12 cellular contexts compared by ENCODE assay signal in genomic region chr3:49327485-49327884, GRCh38. TPM values are rescaled to one million over a fixed set of nuclear protein-coding genes. Genes with fewer than 3 reads are reported as not detected.
DNase-seq lines count a peak whose midpoint lies in the region; ATAC-seq, FAIRE-seq and TF ChIP-seq lines count a peak whose summit lies in the region.
"Had no signal": no experiment of that assay in that cellular context is flagged by ENCODE, and none has a peak within 500 bp of the region (broad histone marks: within the 10 kb centered on the region; RNA-seq: fewer than 3 reads in every experiment).

No MANE protein-coding gene starts in this region.

- no peaks in the 10 kb centered on the region for H3K27me3 Mint-ChIP-seq in glutamatergic neuron (ENCODE audit: unreplicated experiment)

- H3K4me1 Mint-ChIP-seq in glutamatergic neuron (ENCODE audit: low read depth, unreplicated experiment), result no peaks in the 10 kb centered on the region

- H3K4me3 ChIP-seq in A673 (ENCODE audit: low read depth, low read length, poor library complexity, severe bottlenecking), result no peak overlapping the region
- no peak overlapping the region for H3K4me3 ChIP-seq in gastroesophageal sphincter

- no peaks in the 10 kb centered on the region for H3K36me3 Mint-ChIP-seq in glutamatergic neuron (ENCODE audit: unreplicated experiment)

- POLR2A ChIA-PET in A673 (lab: Charles Lee; ENCODE audit: low non-redundant PET), result no interaction called here

- no peak for TF ChIP-seq POLR2A in GM12891 (IDR thresholded peaks at IDR 0.05; ENCODE audit: low read depth, low read length)
- no peak for TF ChIP-seq POLR2A in gastroesophageal sphincter (IDR thresholded peaks at IDR 0.05)

- H3K36me3 ChIP-seq in A673 (ENCODE audit: insufficient read depth, low read length, poor library complexity, severe bottlenecking) (peaks cover 16% of the 10 kb centered on the region), gastroesophageal sphincter (peaks cover 4 to 100% of the 10 kb centered on the region in 2 donors)

- no peak for TF ChIP-seq EP300 in gastroesophageal sphincter (IDR thresholded peaks at IDR 0.05)

- TF ChIP-seq CTCF in 22Rv1 (IDR thresholded peaks at IDR 0.05), result peak; percentile 14; the same call in 1 of the 2 replicates
- TF ChIP-seq CTCF in VCaP (conservative IDR thresholded peaks at IDR 0.05), result peak; percentile 67
- peak; percentile 24 for TF ChIP-seq CTCF in glutamatergic neuron (IDR thresholded peaks at IDR 0.05; ENCODE audit: partially characterized antibody, unreplicated experiment)
- TF ChIP-seq CTCF in A673 (conservative IDR thresholded peaks at IDR 0.05; ENCODE audit: low read depth, low read length), result no peak
- TF ChIP-seq CTCF in gastroesophageal sphincter (IDR thresholded peaks at IDR 0.05), result peak in 1 of 4 experiments; percentile 10

- H3K9me3 ChIP-seq in A673 (ENCODE audit: low read depth, low read length, poor library complexity, severe bottlenecking) (no peaks in the 10 kb centered on the region), gastroesophageal sphincter (no peaks in the 10 kb centered on the region)

- CTCF ChIA-PET in A673 (lab: Charles Lee), result no interaction called here

- no peak overlapping the region for H3K4me3 Mint-ChIP-seq in glutamatergic neuron (ENCODE audit: unreplicated experiment)
- H3K4me3 Mint-ChIP-seq: stimulated activated effector memory CD8-positive, alpha-beta T cell treated with anti-CD3 and anti-CD28 coated beads, Interleukin-12 subunit alpha, Interleukin-12 subunit beta, amount 100 ng/mL, for 72 hours; T-helper 2 cell treated with Interferon-gamma antibody and Interleukin-4, amounts not matched to agents 5 μg/mL and 100 μg/mL, for 36 hours had no signal

- ATAC-seq in HG03139 (IDR thresholded peaks at IDR 0.05; ENCODE audit: unreplicated experiment) (no peak), gastroesophageal sphincter (no peak)
- ATAC-seq: stimulated activated effector memory CD8-positive, alpha-beta T cell treated with anti-CD3 and anti-CD28 coated beads, Interleukin-12 subunit alpha, Interleukin-12 subunit beta, amount 100 ng/mL, for 72 hours had no signal

- FAIRE-seq in GM12891 (lab: Jason Lieb, UNC), result peak; percentile 38

- H3K4me1 ChIP-seq in A673 (ENCODE audit: insufficient read depth, low read length, poor library complexity, severe bottlenecking), result no peaks in the 10 kb centered on the region
- peaks cover 0 to 10% (median 0%) of the 10 kb centered on the region in 3 donors for H3K4me1 ChIP-seq in gastroesophageal sphincter

- no TSS peak for BruUV-seq in A673 (replicated peaks; lab: Mats Ljungman, UMichigan)

- intact Hi-C loops in A673 (cut with micrococcal nuclease; ENCODE audit: unreplicated experiment), result no loop called here

- no peak overlapping the region for H3K27ac ChIP-seq in 22Rv1
- no peak overlapping the region for H3K27ac ChIP-seq in VCaP
- H3K27ac ChIP-seq in A673 (ENCODE audit: low read depth, low read length, poor library complexity, severe bottlenecking), result no peak overlapping the region
- no peak overlapping the region for H3K27ac ChIP-seq in gastroesophageal sphincter

- no peak for DNase-seq in GM12891 (ENCODE audit: insufficient read length, low spot score)
- no peak for DNase-seq in glutamatergic neuron
- DNase-seq in A673 (ENCODE audit: low spot score), result no peak
- no peak for DNase-seq in stimulated activated CD4-positive, alpha-beta T cell treated with anti-CD3 and anti-CD28 coated beads, Interleukin-15, amount 100 ng/mL, for 24 hours
- DNase-seq: activated CD8-positive, alpha-beta memory T cell treated with anti-CD3 and anti-CD28 coated beads, Interleukin-2, amount 50 U/mL, for 48 hours; stimulated activated CD4-positive, alpha-beta T cell treated with anti-CD3 and anti-CD28 coated beads, Interleukin-12 subunit alpha, Interleukin-12 subunit beta, amount 100 ng/mL, for 4 hours had no signal

- H3K27ac Mint-ChIP-seq in glutamatergic neuron (ENCODE audit: unreplicated experiment), result no peak overlapping the region
- H3K27ac Mint-ChIP-seq: stimulated activated effector memory CD8-positive, alpha-beta T cell treated with anti-CD3 and anti-CD28 coated beads, Interleukin-12 subunit alpha, Interleukin-12 subunit beta, amount 100 ng/mL, for 72 hours; T-helper 2 cell treated with Interferon-gamma antibody and Interleukin-4, amounts not matched to agents 5 μg/mL and 100 μg/mL, for 36 hours had no signal

- WGBS in gastroesophageal sphincter (ENCODE audit: low coverage in 1 of 2), 2 donors, result 65 to 71% methylated on average over 7 of the region's 7 CpGs

- no peaks in the 10 kb centered on the region for H3K9me3 Mint-ChIP-seq in glutamatergic neuron (ENCODE audit: unreplicated experiment)
- H3K9me3 Mint-ChIP-seq: stimulated activated effector memory CD8-positive, alpha-beta T cell treated with anti-CD3 and anti-CD28 coated beads, Interleukin-12 subunit alpha, Interleukin-12 subunit beta, amount 100 ng/mL, for 72 hours; T-helper 2 cell treated with Interferon-gamma antibody and Interleukin-4, amounts not matched to agents 5 μg/mL and 100 μg/mL, for 36 hours had no signal

- no peaks in the 10 kb centered on the region for H3K27me3 ChIP-seq in A673 (replicated peaks; ENCODE audit: insufficient read depth, low read depth, low read length, poor library complexity)
- no peaks in the 10 kb centered on the region for H3K27me3 ChIP-seq in gastroesophageal sphincter

TF ChIP-seq in GM12891, 5 proteins besides CTCF, POLR2A, EP300 and RAD21:
- TF ChIP-seq POU2F2 (IDR thresholded peaks at IDR 0.05; ENCODE audit: low read depth, low read length) (no peak), POLR2AphosphoS5 (IDR thresholded peaks at IDR 0.05; ENCODE audit: low read depth, low read length) (no peak), PAX5 (IDR thresholded peaks at IDR 0.05; ENCODE audit: insufficient read depth, low read length, severe bottlenecking) (no peak), TAF1 (IDR thresholded peaks at IDR 0.05; ENCODE audit: low read depth, low read length) (no peak), SPI1 (IDR thresholded peaks at IDR 0.05; ENCODE audit: low read depth, low read length) (no peak)

RNA-seq across cellular contexts. Expression of gene USP4, which starts 12.4 kb away (rescaled TPM):
- 59.7 TPM for polyA plus RNA-seq in GM12891 (2012; ENCODE audit: low read depth, missing spikeins)
- total RNA-seq in glutamatergic neuron (ENCODE audit: unreplicated experiment), result 70.0 TPM
- 32.3 and 32.8 TPM in 2 replicates for total RNA-seq in A673 (2021)
- total RNA-seq in gastroesophageal sphincter, result 10 to 100 TPM; 15.8 to 36.9 (median 29.8) TPM

RNA-seq across cellular contexts. Expression of gene GPX1, which starts 30.7 kb away (rescaled TPM):
- polyA plus RNA-seq in GM12891 (2012; ENCODE audit: low read depth, missing spikeins), result 515 TPM
- total RNA-seq in glutamatergic neuron (ENCODE audit: unreplicated experiment), result 239 TPM
- total RNA-seq in A673 (2021), result 122 and 128 TPM in 2 replicates
- total RNA-seq in gastroesophageal sphincter, result 100 to 1,000 TPM; 129 to 285 (median 209) TPM

RNA-seq across cellular contexts. Expression of gene C3orf62, which starts 50.5 kb away (rescaled TPM):
- polyA plus RNA-seq in GM12891 (2012; ENCODE audit: low read depth, missing spikeins), result 4.0 TPM
- total RNA-seq in glutamatergic neuron (ENCODE audit: unreplicated experiment) (7.5 TPM), A673 (2021) (1.8 and 2.0 TPM in 2 replicates), gastroesophageal sphincter (10 to 100 TPM in 1 of 4 donors, 1 to 10 TPM in 3; 3.5 to 14.9 (median 4.2) TPM)
